Comparison of ENCODE assay signal across 29 cellular contexts in the genomic region with DNA sequence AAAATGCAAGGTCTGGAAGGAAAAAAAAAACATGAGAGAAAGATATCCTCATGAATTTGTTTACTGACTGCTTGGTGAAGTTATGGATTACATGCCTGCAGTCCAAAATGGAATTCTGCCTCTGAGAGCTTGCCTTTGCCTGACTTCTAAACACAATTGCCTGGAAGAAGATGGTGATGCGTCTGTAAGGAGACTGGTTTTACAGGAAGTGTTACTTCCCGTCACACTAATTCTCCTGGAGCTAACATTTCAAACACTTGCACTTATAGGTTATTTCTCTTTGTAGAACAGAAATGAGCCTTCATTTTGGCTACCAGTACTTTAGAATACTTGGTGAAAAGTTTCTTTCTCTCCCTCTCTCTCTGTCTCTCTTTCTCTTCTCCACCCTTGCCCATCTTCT.
"Had no signal": no experiment of that assay in that cellular context is flagged by ENCODE, and none has a peak within 500 bp of the region (broad histone marks: within the 10 kb centered on the region; RNA-seq: fewer than 3 reads in every experiment).

No MANE protein-coding gene starts in this region.

- H3K27me3 ChIP-seq: colonic mucosa, gastrocnemius medialis, right lobe of liver, testis, tibial artery, upper lobe of right lung, vagina had no signal

- H3K36me3 Mint-ChIP-seq: naive B cell; natural killer cell treated with Interleukin-12 subunit alpha and Interleukin-12 subunit beta and Interleukin-15 and Interleukin-18, amount 100 ng/mL, for 72 hours; stimulated activated effector memory CD8-positive, alpha-beta T cell treated with anti-CD3 and anti-CD28 coated beads, Interleukin-12 subunit alpha, Interleukin-12 subunit beta, amount 100 ng/mL, for 72 hours had no signal

- H3K4me3 Mint-ChIP-seq: dendritic cell treated with granulocyte-macrophage colony-stimulating factor and Interleukin-4, amounts not matched to agents 40 ng/mL and 50 ng/mL, for 4 days; effector memory CD8-positive, alpha-beta T cell; naive B cell; natural killer cell treated with Interleukin-12 subunit alpha and Interleukin-12 subunit beta and Interleukin-15 and Interleukin-18, amount 100 ng/mL, for 72 hours; neural crest cell; stimulated activated effector memory CD8-positive, alpha-beta T cell treated with anti-CD3 and anti-CD28 coated beads, Interleukin-12 subunit alpha, Interleukin-12 subunit beta, amount 100 ng/mL, for 72 hours had no signal

- H3K4me1 Mint-ChIP-seq: naive B cell; stimulated activated effector memory CD8-positive, alpha-beta T cell treated with anti-CD3 and anti-CD28 coated beads, Interleukin-12 subunit alpha, Interleukin-12 subunit beta, amount 100 ng/mL, for 72 hours had no signal

- H3K9me3 ChIP-seq: colonic mucosa, gastrocnemius medialis, lower lobe of right lung, mucosa of descending colon, right lobe of liver, testis, tibial artery, upper lobe of right lung, vagina had no signal

- H3K4me3 ChIP-seq: colonic mucosa, gastrocnemius medialis, lower lobe of right lung, mucosa of descending colon, right lobe of liver, testis, tibial artery, upper lobe of right lung, vagina had no signal

- FAIRE-seq: endometrium, keratinocyte, small intestine had no signal

- H3K27ac Mint-ChIP-seq: dendritic cell treated with granulocyte-macrophage colony-stimulating factor and Interleukin-4, amounts not matched to agents 40 ng/mL and 50 ng/mL, for 4 days; effector memory CD8-positive, alpha-beta T cell; naive B cell; natural killer cell treated with Interleukin-12 subunit alpha and Interleukin-12 subunit beta and Interleukin-15 and Interleukin-18, amount 100 ng/mL, for 72 hours; progenitor cell of endocrine pancreas; stimulated activated effector memory CD8-positive, alpha-beta T cell treated with anti-CD3 and anti-CD28 coated beads, Interleukin-12 subunit alpha, Interleukin-12 subunit beta, amount 100 ng/mL, for 72 hours had no signal

- ATAC-seq: effector memory CD8-positive, alpha-beta T cell; esophagus mucosa; gastrocnemius medialis; left ventricle myocardium superior; lower lobe of right lung; mucosa of descending colon; natural killer cell treated with Interleukin-12 subunit alpha and Interleukin-12 subunit beta and Interleukin-15 and Interleukin-18, amount 100 ng/mL, for 72 hours; right lobe of liver; stimulated activated effector memory CD8-positive, alpha-beta T cell treated with anti-CD3 and anti-CD28 coated beads, Interleukin-12 subunit alpha, Interleukin-12 subunit beta, amount 100 ng/mL, for 72 hours; stimulated activated naive CD8-positive, alpha-beta T cell treated with anti-CD3 and anti-CD28 coated beads, Interleukin-15, Interleukin-2, amounts not matched to agents 100 U/mL and 50 U/mL, for 24 hours; upper lobe of right lung had no signal

- H3K9me3 Mint-ChIP-seq: neural crest cell had no signal

- H3K9ac ChIP-seq: parathyroid adenoma had no signal

- DNase-seq: colonic mucosa; effector memory CD8-positive, alpha-beta T cell; foreskin fibroblast; gastrocnemius medialis; head of caudate nucleus; left ventricle myocardium superior; lower lobe of right lung; mucosa of descending colon; naive B cell; right lobe of liver; small intestine; stimulated activated CD4-positive, alpha-beta T cell treated with anti-CD3 and anti-CD28 coated beads, Interleukin-12 subunit alpha, Interleukin-12 subunit beta, amount 100 ng/mL, for 4 hours; stimulated activated CD4-positive, alpha-beta T cell treated with anti-CD3 and anti-CD28 coated beads, Interleukin-2, amount 100 ng/mL, for 24 hours; stimulated activated CD4-positive, alpha-beta T cell treated with anti-CD3 and anti-CD28 coated beads, Interleukin-4, amount 100 ng/mL, for 24 hours; stimulated activated naive CD8-positive, alpha-beta T cell treated with anti-CD3 and anti-CD28 coated beads, Interleukin-15, Interleukin-2, amounts not matched to agents 100 U/mL and 50 U/mL, for 24 hours; substantia nigra; testis; tibial artery; upper lobe of right lung had no signal

- H3K4me1 ChIP-seq: colonic mucosa, gastrocnemius medialis, lower lobe of right lung, parathyroid adenoma, right lobe of liver, testis, tibial artery, upper lobe of right lung, vagina had no signal

- H3K27ac ChIP-seq: colonic mucosa, gastrocnemius medialis, lower lobe of right lung, parathyroid adenoma, right lobe of liver, testis, tibial artery, upper lobe of right lung, vagina had no signal

- H3K27me3 Mint-ChIP-seq: dendritic cell treated with granulocyte-macrophage colony-stimulating factor and Interleukin-4, amounts not matched to agents 40 ng/mL and 50 ng/mL, for 4 days; effector memory CD8-positive, alpha-beta T cell; naive B cell; natural killer cell treated with Interleukin-12 subunit alpha and Interleukin-12 subunit beta and Interleukin-15 and Interleukin-18, amount 100 ng/mL, for 72 hours; progenitor cell of endocrine pancreas had no signal

- H2AFZ ChIP-seq: parathyroid adenoma had no signal

- H3K36me3 ChIP-seq: colonic mucosa, gastrocnemius medialis, lower lobe of right lung, right lobe of liver, tibial artery, upper lobe of right lung, vagina had no signal
